In genomic region chr1:174769961-174770549, GRCh38 we compare ENCODE assay signal across 9 cellular contexts.
A peak's percentile ranks its signal among the peaks of the same experiment; 100 is the strongest.
DNase-seq lines count a peak whose midpoint lies in the region; ATAC-seq and TF ChIP-seq lines count a peak whose summit lies in the region.
"Had no signal": no experiment of that assay in that cellular context is flagged by ENCODE, and none has a peak within 500 bp of the region (broad histone marks: within the 10 kb centered on the region; RNA-seq: fewer than 3 reads in every experiment).

No MANE protein-coding gene starts in this region.

- peak; percentile 37 for TF ChIP-seq CTCF in NB4 (IDR thresholded peaks at IDR 0.05; ENCODE audit: low read depth, low read length)
- TF ChIP-seq CTCF in fibroblast of villous mesenchyme (IDR thresholded peaks at IDR 0.05; ENCODE audit: insufficient read depth, low read depth, low read length) = peak; percentile 62
- TF ChIP-seq CTCF in progenitor cell of endocrine pancreas (IDR thresholded peaks at IDR 0.05; ENCODE audit: unreplicated experiment) = peak; percentile 83

- peak; percentile 75 for DNase-seq in activated CD4-positive, alpha-beta T cell treated with anti-CD3 and anti-CD28 coated beads, Interleukin-2, amount 10 ng/mL, durations not matched to agents 24 days and 14 days
- no peak for DNase-seq in activated CD4-positive, alpha-beta T cell treated with anti-CD3 and anti-CD28 coated beads, Interleukin-2, amount 50 U/mL, for 4 hours
- DNase-seq in NB4 (ENCODE audit: low read depth) = peak; percentile 60
- DNase-seq in SW480 (ENCODE audit: low spot score) = peak; percentile 45
- peak; percentile 59 for DNase-seq in fibroblast of villous mesenchyme (ENCODE audit: low read depth)
- DNase-seq in progenitor cell of endocrine pancreas (ENCODE audit: low spot score, unreplicated experiment) = no peak
- no peak for DNase-seq in NCI-H524 treated with DMSO at 0.1 percent for 48 hours (lab: John Stamatoyannopoulos, UW)

- ATAC-seq in HG03378 (IDR thresholded peaks at IDR 0.05; ENCODE audit: unreplicated experiment) = no peak

- intact Hi-C loops in activated CD4-positive, alpha-beta T cell treated with anti-CD3 and anti-CD28 coated beads, Interleukin-2, amount 10 ng/mL, durations not matched to agents 24 days and 14 days (cut with micrococcal nuclease) = loop anchor here (1.0 to 5.0 kb wide), 3 partner anchors 213 to 357 kb away; no protein-coding TSS in a partner anchor

- no peaks in the 10 kb centered on the region for H3K9me3 Mint-ChIP-seq in activated CD4-positive, alpha-beta T cell treated with anti-CD3 and anti-CD28 coated beads, Interleukin-2, amount 10 ng/mL, durations not matched to agents 24 days and 14 days
- peaks cover 3% of the 10 kb centered on the region for H3K9me3 Mint-ChIP-seq in progenitor cell of endocrine pancreas (ENCODE audit: low read depth)
- H3K9me3 Mint-ChIP-seq: activated naive CD4-positive, alpha-beta T cell treated with anti-CD3 and anti-CD28 coated beads, Interleukin-2, amount 50 U/mL, for 24 hours had no signal

- no peak overlapping the region for H3K4me3 Mint-ChIP-seq in activated CD4-positive, alpha-beta T cell treated with anti-CD3 and anti-CD28 coated beads, Interleukin-2, amount 10 ng/mL, durations not matched to agents 24 days and 14 days
- H3K4me3 Mint-ChIP-seq in progenitor cell of endocrine pancreas (ENCODE audit: low read depth) = no peak overlapping the region
- H3K4me3 Mint-ChIP-seq: activated naive CD4-positive, alpha-beta T cell treated with anti-CD3 and anti-CD28 coated beads, Interleukin-2, amount 50 U/mL, for 24 hours had no signal

- H3K4me3 ChIP-seq in NB4 (ENCODE audit: low read depth, low read length) (no peak overlapping the region), fibroblast of villous mesenchyme (ENCODE audit: low read depth, low read length) (no peak overlapping the region)

- H3K36me3 Mint-ChIP-seq in activated CD4-positive, alpha-beta T cell treated with anti-CD3 and anti-CD28 coated beads, Interleukin-2, amount 10 ng/mL, durations not matched to agents 24 days and 14 days (ENCODE audit: low read depth) = no peaks in the 10 kb centered on the region
- H3K36me3 Mint-ChIP-seq in progenitor cell of endocrine pancreas (ENCODE audit: insufficient read depth) = no peaks in the 10 kb centered on the region

- TF ChIP-seq POLR2A in NB4 (IDR thresholded peaks at IDR 0.05; ENCODE audit: extremely low read depth, insufficient read length) = no peak

- no peaks in the 10 kb centered on the region for H3K27me3 Mint-ChIP-seq in activated CD4-positive, alpha-beta T cell treated with anti-CD3 and anti-CD28 coated beads, Interleukin-2, amount 10 ng/mL, durations not matched to agents 24 days and 14 days
- H3K27me3 Mint-ChIP-seq in progenitor cell of endocrine pancreas = no peaks in the 10 kb centered on the region
- H3K27me3 Mint-ChIP-seq: activated naive CD4-positive, alpha-beta T cell treated with anti-CD3 and anti-CD28 coated beads, Interleukin-2, amount 50 U/mL, for 24 hours had no signal

- peaks cover 8% of the 10 kb centered on the region for H3K4me1 Mint-ChIP-seq in activated CD4-positive, alpha-beta T cell treated with anti-CD3 and anti-CD28 coated beads, Interleukin-2, amount 10 ng/mL, durations not matched to agents 24 days and 14 days
- peaks cover 7% of the 10 kb centered on the region for H3K4me1 Mint-ChIP-seq in progenitor cell of endocrine pancreas (ENCODE audit: low read depth)

- no peak overlapping the region for H3K27ac Mint-ChIP-seq in activated CD4-positive, alpha-beta T cell treated with anti-CD3 and anti-CD28 coated beads, Interleukin-2, amount 10 ng/mL, durations not matched to agents 24 days and 14 days
- no peak overlapping the region for H3K27ac Mint-ChIP-seq in progenitor cell of endocrine pancreas
- H3K27ac Mint-ChIP-seq: activated naive CD4-positive, alpha-beta T cell treated with anti-CD3 and anti-CD28 coated beads, Interleukin-2, amount 50 U/mL, for 24 hours had no signal

Comparison
In these comparisons a context has a peak if more than half of its experiments do, and no peak if none do; other contexts are left out.
1. DNase-seq: peak in activated CD4-positive, alpha-beta T cell treated with anti-CD3 and anti-CD28 coated beads, Interleukin-2, amount 10 ng/mL, durations not matched to agents 24 days and 14 days (single experiment), NB4 (single experiment), SW480 (single experiment) and fibroblast of villous mesenchyme (single experiment); none in activated CD4-positive, alpha-beta T cell treated with anti-CD3 and anti-CD28 coated beads, Interleukin-2, amount 50 U/mL, for 4 hours (0 of 2), progenitor cell of endocrine pancreas (single experiment) and NCI-H524 treated with DMSO at 0.1 percent for 48 hours (single experiment).
2. Peak in every context shown above with its lines, with median percentiles within 50 percentile points of each other: CTCF ChIP-seq.